10 cellular contexts compared by ENCODE assay signal in genomic region chr7:151008143-151008510, GRCh38. TPM values are rescaled to one million over a fixed set of nuclear protein-coding genes. Genes with fewer than 3 reads are reported as not detected.
DNase-seq lines count a peak whose midpoint lies in the region; ATAC-seq, FAIRE-seq and TF ChIP-seq lines count a peak whose summit lies in the region.
"Had no signal": no experiment of that assay in that cellular context is flagged by ENCODE, and none has a peak within 500 bp of the region (broad histone marks: within the 10 kb centered on the region; RNA-seq: fewer than 3 reads in every experiment).

No MANE protein-coding gene starts in this region.

- TF ChIP-seq CTCF in HCT116 (IDR thresholded peaks at IDR 0.05 in 2 of 3, conservative IDR thresholded peaks at IDR 0.05 in 1 of 3; ENCODE audit: borderline replicate concordance in 1 of 3, insufficient read depth in 1 of 3, low read depth in 2 of 3, low read length in 2 of 3) (no peak), esophagus muscularis mucosa (IDR thresholded peaks at IDR 0.05) (no peak), pancreas (IDR thresholded peaks at IDR 0.05) (no peak)

- H3K4me3 ChIP-seq in HCT116 (replicated peaks in 1 of 2; ENCODE audit: low read depth in 1 of 2, low read length in 2 of 2), result peak overlapping the region; percentile 72 to 73
- H3K4me3 ChIP-seq in esophagus muscularis mucosa, result peak overlapping the region in 3 of 4 donors; percentile 27 to 38 (median 31)
- peak overlapping the region in 2 of 4 donors; percentile 22 to 39 for H3K4me3 ChIP-seq in pancreas
- H3K4me3 ChIP-seq: psoas muscle had no signal

- peak overlapping the region; percentile 74 for H3K27ac Mint-ChIP-seq in T-helper 2 cell treated with Interferon-gamma antibody and Interleukin-4, amounts not matched to agents 5 μg/mL and 100 μg/mL, for 36 hours

- WGBS in esophagus muscularis mucosa, result 60% methylated on average over 9 of the region's 11 CpGs
- WGBS in pancreas, 2 donors, result 39 to 41% methylated on average over 11 of the region's 11 CpGs

- RAD21 ChIA-PET in HCT116 (lab: Charles Lee; ENCODE audit: low non-redundant PET in 1 of 2, low total read pairs in 2 of 2, uncharacterized antibody in 2 of 2, unreplicated experiment in 2 of 2), result interaction anchor here in 1 of 2 experiments (0.9 kb wide), 1 partner anchor 42 kb away, joined by 3 read pairs; no protein-coding TSS in a partner anchor

- H3K9me3 ChIP-seq in HCT116 (ENCODE audit: control insufficient read depth in 1 of 2, insufficient read depth in 1 of 2, low read depth in 1 of 2, low read length in 2 of 2) (no peaks in the 10 kb centered on the region), esophagus muscularis mucosa (no peaks in the 10 kb centered on the region), pancreas (no peaks in the 10 kb centered on the region)
- H3K9me3 ChIP-seq: psoas muscle had no signal

- peaks cover 47% of the 10 kb centered on the region for H3K4me1 Mint-ChIP-seq in T-helper 2 cell treated with Interferon-gamma antibody and Interleukin-4, amounts not matched to agents 5 μg/mL and 100 μg/mL, for 36 hours (ENCODE audit: low read depth)

- no peak for TF ChIP-seq EP300 in esophagus muscularis mucosa (IDR thresholded peaks at IDR 0.05)

- H3K4me1 ChIP-seq in HCT116 (ENCODE audit: control insufficient read depth in 1 of 2, insufficient read depth in 2 of 2, low read length in 2 of 2) (peaks cover 16 to 50% of the 10 kb centered on the region in 2 experiments; a peak in 3 of 4 replicates), esophagus muscularis mucosa (peaks cover 17 to 30% (median 27%) of the 10 kb centered on the region in 4 donors), pancreas (peaks cover 0 to 3% (median 0%) of the 10 kb centered on the region in 3 donors)
- H3K4me1 ChIP-seq: psoas muscle had no signal

- FAIRE-seq in pancreas (lab: Jason Lieb, UNC), result no peak

- DNase-seq in HCT116 (ENCODE audit: low read depth, low spot score) (no peak), esophagus muscularis mucosa (ENCODE audit: extremely low spot score) (no peak), pancreas (peak in 1 of 6 donors; percentile 33), NCI-H1436 (lab: John Stamatoyannopoulos, UW) (no peak), SW480 (ENCODE audit: low spot score) (no peak), caudate nucleus (lab: John Stamatoyannopoulos, UW) (no peak)
- DNase-seq in T-helper 2 cell treated with Interferon-gamma antibody and Interleukin-4, amounts not matched to agents 5 μg/mL and 100 μg/mL, for 36 hours (ENCODE audit: low spot score), result no peak
- DNase-seq: NCI-H510A had no signal

- H3K79me2 ChIP-seq in HCT116 (ENCODE audit: insufficient read depth, low read length), result peaks cover 4% of the 10 kb centered on the region; the same call in 1 of the 2 replicates

- CTCF ChIA-PET in HCT116 (lab: Charles Lee), result interaction anchor here (1.0 to 5.4 kb wide), 11 partner anchors 9 to 132 kb away, joined by 3 to 59 read pairs (median 6); partner anchors contain the start of gene ABCB8

- peak overlapping the region; percentile 94 for H3K4me2 ChIP-seq in HCT116 (ENCODE audit: low read length)

- peak overlapping the region; percentile 75 for H2AFZ ChIP-seq in HCT116 (ENCODE audit: low read depth, low read length, poor library complexity, severe bottlenecking)

- BruUV-seq in HCT116 (replicated peaks; lab: Mats Ljungman, UMichigan), result no TSS peak

- peaks cover 13% of the 10 kb centered on the region for H3K36me3 Mint-ChIP-seq in T-helper 2 cell treated with Interferon-gamma antibody and Interleukin-4, amounts not matched to agents 5 μg/mL and 100 μg/mL, for 36 hours (ENCODE audit: low read depth)

- H3K27ac ChIP-seq in HCT116 (ENCODE audit: low read depth, low read length) (peak overlapping the region; percentile 29), esophagus muscularis mucosa (replicated peaks in 1 of 4) (no peak overlapping the region), pancreas (no peak overlapping the region), caudate nucleus (ENCODE audit: low read depth, low read length) (no peak overlapping the region)
- H3K27ac ChIP-seq: psoas muscle had no signal

- H3K4me3 Mint-ChIP-seq in T-helper 2 cell treated with Interferon-gamma antibody and Interleukin-4, amounts not matched to agents 5 μg/mL and 100 μg/mL, for 36 hours, result peak overlapping the region; percentile 83

- no peak for TF ChIP-seq RAD21 in HCT116 (IDR thresholded peaks at IDR 0.05; ENCODE audit: low read depth)

- H3K9me2 ChIP-seq in HCT116 (ENCODE audit: insufficient read depth), result no peaks in the 10 kb centered on the region

- H3K27me3 Mint-ChIP-seq in T-helper 2 cell treated with Interferon-gamma antibody and Interleukin-4, amounts not matched to agents 5 μg/mL and 100 μg/mL, for 36 hours (ENCODE audit: low read depth), result no peaks in the 10 kb centered on the region

- H4K20me1 ChIP-seq in HCT116 (ENCODE audit: insufficient read depth), result no peaks in the 10 kb centered on the region

- no peaks in the 10 kb centered on the region for H3K9me3 Mint-ChIP-seq in T-helper 2 cell treated with Interferon-gamma antibody and Interleukin-4, amounts not matched to agents 5 μg/mL and 100 μg/mL, for 36 hours

- H3K9ac ChIP-seq in HCT116 (ENCODE audit: low read length), result peak overlapping the region; percentile 81

- intact Hi-C loops in HCT116 (cut with micrococcal nuclease) (loop anchor here (1.0 kb wide), 1 partner anchor 30 kb away; the partner anchor contains the start of gene KCNH2), esophagus muscularis mucosa (cut with DNase I) (no loop called here), pancreas (cut with DNase I) (no loop called here)

- POLR2A ChIA-PET in HCT116 (lab: Charles Lee), result interaction anchor here (0.7 to 1.2 kb wide), 3 partner anchors 16 to 131 kb away, joined by 3 to 4 read pairs (median 3); partner anchors contain the start of gene ATG9B

- TF ChIP-seq POLR2A in HCT116 (IDR thresholded peaks at IDR 0.05; ENCODE audit: borderline replicate concordance, extremely low read depth, insufficient read depth, insufficient read length) (no peak), esophagus muscularis mucosa (IDR thresholded peaks at IDR 0.05; ENCODE audit: low read depth) (no peak)

- ATAC-seq in HCT116 (no peak), pancreas (peak in 3 of 4 donors; percentile 9 to 20 (median 17)), GM21717 (IDR thresholded peaks at IDR 0.05; ENCODE audit: unreplicated experiment) (no peak)

- H3K36me3 ChIP-seq in HCT116 (ENCODE audit: control insufficient read depth in 1 of 2, insufficient read depth in 2 of 2, low read length in 2 of 2) (no peaks in the 10 kb centered on the region), esophagus muscularis mucosa (peaks cover 0 to 46% (median 2%) of the 10 kb centered on the region in 4 donors), pancreas (no peaks in the 10 kb centered on the region)

- H3K27me3 ChIP-seq in HCT116 (ENCODE audit: insufficient read depth, low read length), result no peaks in the 10 kb centered on the region
- H3K27me3 ChIP-seq in esophagus muscularis mucosa, result peaks cover 0 to 52% (median 9%) of the 10 kb centered on the region in 4 donors
- H3K27me3 ChIP-seq in pancreas, result no peaks in the 10 kb centered on the region

TF ChIP-seq in HCT116, 20 proteins besides CTCF, POLR2A, EP300 and RAD21 (continues in another document):
- no peak for TF ChIP-seq CBX3 (IDR thresholded peaks at IDR 0.05; ENCODE audit: low read depth)
- no peak for TF ChIP-seq MAX (IDR thresholded peaks at IDR 0.05)
- no peak for TF ChIP-seq ZNF274 (IDR thresholded peaks at IDR 0.05; ENCODE audit: low read depth, low read length)
- TF ChIP-seq SIN3A (IDR thresholded peaks at IDR 0.05; ENCODE audit: low read depth), result no peak
- no peak for TF ChIP-seq SP1 (IDR thresholded peaks at IDR 0.05; ENCODE audit: low read depth)
- no peak for TF ChIP-seq TCF7L2 (IDR thresholded peaks at IDR 0.05; ENCODE audit: borderline replicate concordance, extremely low read depth, insufficient read depth, insufficient read length)
- TF ChIP-seq ELF1 (IDR thresholded peaks at IDR 0.05; ENCODE audit: borderline replicate concordance, low read depth), result no peak

RNA-seq across cellular contexts. Expression of gene ATG9B, which starts 16.2 kb away (rescaled TPM):
- total RNA-seq in HCT116 (2021; ENCODE audit: unreplicated experiment), result 2.1 TPM
- 5.8 and 6.9 TPM in 2 replicates for polyA plus RNA-seq in HCT116 (2012)
- under 1 TPM in 1 of 4 donors, not detected in 3; 0.42 TPM for total RNA-seq in esophagus muscularis mucosa
- total RNA-seq in pancreas, result under 1 TPM in 5 of 6 donors, not detected in 1; 0.06 to 0.46 (median 0.20) TPM
- 1 to 10 TPM in 1 of 2 donors, under 1 TPM in 1; 0.72 to 1.5 TPM for polyA plus RNA-seq in pancreas
- total RNA-seq: psoas muscle had no signal

RNA-seq across cellular contexts. Expression of gene NOS3, which starts 17.3 kb away (rescaled TPM):
- 35.8 TPM for total RNA-seq in HCT116 (2021; ENCODE audit: unreplicated experiment)
- polyA plus RNA-seq in HCT116 (2012), result 42.7 and 44.0 TPM in 2 replicates
- total RNA-seq in esophagus muscularis mucosa, result 10 to 100 TPM in 3 of 4 donors, 1 to 10 TPM in 1; 3.7 to 20.2 (median 16.2) TPM
- 1 to 10 TPM; 1.0 to 5.1 (median 3.1) TPM for total RNA-seq in pancreas
- polyA plus RNA-seq in pancreas, result 10 to 100 TPM in 1 of 2 donors, 1 to 10 TPM in 1; 6.0 to 12.5 TPM

RNA-seq across cellular contexts. Expression of gene ABCB8, which starts 20.1 kb away (rescaled TPM):
- 55.2 TPM for total RNA-seq in HCT116 (2021; ENCODE audit: unreplicated experiment)
- polyA plus RNA-seq in HCT116 (2012), result 32.5 and 34.9 TPM in 2 replicates
- total RNA-seq in esophagus muscularis mucosa, result 10 to 100 TPM; 13.1 to 25.3 (median 19.9) TPM
- total RNA-seq in pancreas, result 10 to 100 TPM in 3 of 6 donors, 1 to 10 TPM in 3; 6.1 to 18.5 (median 10.1) TPM
- polyA plus RNA-seq in pancreas, result 10 to 100 TPM; 23.6 to 29.0 TPM

RNA-seq across cellular contexts. Expression of gene KCNH2, which starts 30.0 kb away (rescaled TPM):
- 9.7 TPM for total RNA-seq in HCT116 (2021; ENCODE audit: unreplicated experiment)
- 8.4 and 10.4 TPM in 2 replicates for polyA plus RNA-seq in HCT116 (2012)
- total RNA-seq in esophagus muscularis mucosa, result 10 to 100 TPM; 29.8 to 71.7 (median 42.5) TPM
- 1 to 10 TPM; 1.4 to 4.4 (median 3.0) TPM for total RNA-seq in pancreas
- polyA plus RNA-seq in pancreas, result 10 to 100 TPM in 1 of 2 donors, 1 to 10 TPM in 1; 7.4 to 27.9 TPM

RNA-seq across cellular contexts. Expression of gene ASIC3, which starts 40.2 kb away (rescaled TPM):
- total RNA-seq in HCT116 (2021; ENCODE audit: unreplicated experiment) (4.4 TPM), esophagus muscularis mucosa (1 to 10 TPM; 1.3 to 2.9 (median 2.1) TPM), pancreas (1 to 10 TPM in 1 of 6 donors, under 1 TPM in 5; 0.47 to 2.1 (median 0.71) TPM)
- 5.4 and 6.2 TPM in 2 replicates for polyA plus RNA-seq in HCT116 (2012)
- polyA plus RNA-seq in pancreas, result 1 to 10 TPM; 7.0 to 8.7 TPM

Comparison
In these comparisons a context has a peak if more than half of its experiments do, and no peak if none do; other contexts are left out.
1. ATAC-seq: peak in pancreas (3 of 4); none in HCT116 (single experiment) and GM21717 (single experiment).